ENCODE assay signal across 1 cellular context in the genomic region with DNA sequence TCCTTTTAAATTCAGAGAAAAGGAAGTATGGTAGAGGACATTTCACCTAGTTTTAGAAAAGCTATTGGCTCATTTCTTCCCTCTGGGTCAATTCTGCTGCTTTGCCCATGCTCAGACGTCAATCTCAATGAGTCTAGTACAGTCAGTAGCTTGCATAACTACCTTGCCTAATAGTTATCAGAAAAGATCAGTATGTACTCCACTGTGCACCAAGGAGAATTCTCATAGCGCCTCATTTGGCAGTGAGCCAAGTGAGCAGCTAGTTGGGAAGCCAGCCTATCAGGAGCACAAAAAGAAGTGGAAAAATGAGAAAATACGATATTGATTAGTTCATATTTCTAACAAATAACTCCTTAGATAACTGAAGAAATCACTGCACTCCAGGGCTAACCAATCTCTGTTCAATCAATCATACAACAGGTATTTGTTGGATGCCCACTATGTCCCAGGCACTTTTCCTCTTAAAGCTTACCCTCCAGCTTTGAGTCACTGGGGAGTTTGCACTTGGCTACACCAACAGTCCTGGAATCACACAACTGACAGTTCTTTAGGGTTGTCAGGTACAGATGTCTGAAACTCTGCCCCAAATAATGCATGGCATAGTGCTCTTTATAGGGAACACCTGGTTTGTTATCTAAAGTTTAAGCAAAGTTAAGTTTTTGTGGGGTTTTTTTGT.
A peak's percentile ranks its signal among the peaks of the same experiment; 100 is the strongest.
TF ChIP-seq lines count a peak whose summit lies in the region.

No MANE protein-coding gene starts in this region.

TF ChIP-seq in HEK293, 187 proteins besides CTCF, POLR2A, EP300 and RAD21 (continued from another document):
- TF ChIP-seq, protein P1, sequence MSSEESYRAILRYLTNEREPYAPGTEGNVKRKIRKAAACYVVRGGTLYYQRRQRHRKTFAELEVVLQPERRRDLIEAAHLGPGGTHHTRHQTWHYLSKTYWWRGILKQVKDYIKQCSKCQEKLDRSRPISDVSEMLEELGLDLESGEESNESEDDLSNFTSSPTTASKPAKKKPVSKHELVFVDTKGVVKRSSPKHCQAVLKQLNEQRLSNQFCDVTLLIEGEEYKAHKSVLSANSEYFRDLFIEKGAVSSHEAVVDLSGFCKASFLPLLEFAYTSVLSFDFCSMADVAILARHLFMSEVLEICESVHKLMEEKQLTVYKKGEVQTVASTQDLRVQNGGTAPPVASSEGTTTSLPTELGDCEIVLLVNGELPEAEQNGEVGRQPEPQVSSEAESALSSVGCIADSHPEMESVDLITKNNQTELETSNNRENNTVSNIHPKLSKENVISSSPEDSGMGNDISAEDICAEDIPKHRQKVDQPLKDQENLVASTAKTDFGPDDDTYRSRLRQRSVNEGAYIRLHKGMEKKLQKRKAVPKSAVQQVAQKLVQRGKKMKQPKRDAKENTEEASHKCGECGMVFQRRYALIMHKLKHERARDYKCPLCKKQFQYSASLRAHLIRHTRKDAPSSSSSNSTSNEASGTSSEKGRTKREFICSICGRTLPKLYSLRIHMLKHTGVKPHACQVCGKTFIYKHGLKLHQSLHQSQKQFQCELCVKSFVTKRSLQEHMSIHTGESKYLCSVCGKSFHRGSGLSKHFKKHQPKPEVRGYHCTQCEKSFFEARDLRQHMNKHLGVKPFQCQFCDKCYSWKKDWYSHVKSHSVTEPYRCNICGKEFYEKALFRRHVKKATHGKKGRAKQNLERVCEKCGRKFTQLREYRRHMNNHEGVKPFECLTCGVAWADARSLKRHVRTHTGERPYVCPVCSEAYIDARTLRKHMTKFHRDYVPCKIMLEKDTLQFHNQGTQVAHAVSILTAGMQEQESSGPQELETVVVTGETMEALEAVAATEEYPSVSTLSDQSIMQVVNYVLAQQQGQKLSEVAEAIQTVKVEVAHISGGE (tag by site-specific recombination; conservative IDR thresholded peaks at IDR 0.05; ENCODE audit: low read depth), result no peak
- TF ChIP-seq ZNF830 (tag by site-specific recombination; IDR thresholded peaks at IDR 0.05; ENCODE audit: low read depth), result peak; percentile 53; the same call in 1 of the 2 replicates
- 0 out of 2 replicates have a peak, but pooled peaks have one; percentile 27 for TF ChIP-seq ZNF112 (tag by site-specific recombination; IDR thresholded peaks at IDR 0.05)
- TF ChIP-seq HOXD13 (CRISPR knock-in tag; IDR thresholded peaks at IDR 0.05; ENCODE audit: borderline replicate concordance), result no peak
- TF ChIP-seq ZNF660 (tag by site-specific recombination; IDR thresholded peaks at IDR 0.05), result peak; percentile 33; the same call in 1 of the 2 replicates
- TF ChIP-seq KLF10 (tag by site-specific recombination; IDR thresholded peaks at IDR 0.05), result peak; percentile 19; the same call in 1 of the 2 replicates
